In the genomic region with DNA sequence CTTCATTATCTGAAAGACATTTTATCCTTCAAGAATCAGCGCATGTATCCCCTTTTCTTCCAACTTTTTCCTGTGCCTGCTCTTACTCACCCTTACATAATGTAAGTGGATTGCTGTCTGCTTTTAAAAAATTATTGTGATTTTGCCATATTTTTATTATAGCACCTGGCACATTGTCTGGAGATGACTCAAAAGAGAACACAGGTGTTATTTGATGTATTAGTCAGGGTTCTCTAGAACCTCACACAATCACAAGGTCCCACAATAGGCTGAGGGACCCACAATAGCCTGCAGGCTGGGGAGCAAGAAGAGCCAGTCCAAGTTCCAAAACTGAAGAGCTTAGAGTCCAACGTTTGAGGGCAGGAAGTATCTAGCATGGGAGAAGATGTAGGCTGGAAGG, we compare ENCODE assay signal across 26 cellular contexts.
DNase-seq lines count a peak whose midpoint lies in the region; ATAC-seq, FAIRE-seq and TF ChIP-seq lines count a peak whose summit lies in the region.
"Had no signal": no experiment of that assay in that cellular context is flagged by ENCODE, and none has a peak within 500 bp of the region (broad histone marks: within the 10 kb centered on the region; RNA-seq: fewer than 3 reads in every experiment).

No MANE protein-coding gene starts in this region.

- no peaks in the 10 kb centered on the region for H3K9me1 ChIP-seq in keratinocyte (ENCODE audit: control insufficient read depth, extremely low read depth, insufficient read depth, low read length)

- no peak overlapping the region for H3K4me3 Mint-ChIP-seq in MCF 10A (ENCODE audit: unreplicated experiment)
- H3K4me3 Mint-ChIP-seq: CD14-positive monocyte; CD4-positive, alpha-beta T cell; CD8-positive, alpha-beta memory T cell; GM23338; H9 had no signal

- H3K36me3 ChIP-seq in breast epithelium = no peaks in the 10 kb centered on the region
- H3K36me3 ChIP-seq in RWPE2 (ENCODE audit: low read depth) = no peaks in the 10 kb centered on the region
- H3K36me3 ChIP-seq in keratinocyte (ENCODE audit: control insufficient read depth in 2 of 2, extremely low read depth in 1 of 2, insufficient read depth in 2 of 2, low read length in 2 of 2) = no peaks in the 10 kb centered on the region
- H3K36me3 ChIP-seq in SJCRH30 = no peaks in the 10 kb centered on the region
- H3K36me3 ChIP-seq: BE2C had no signal

- intact Hi-C loops in MCF 10A (cut with micrococcal nuclease) (no loop called here), breast epithelium (cut with DNase I; ENCODE audit: low total_unique reads) (no loop called here)

- no peaks in the 10 kb centered on the region for H3K27me3 Mint-ChIP-seq in MCF 10A (ENCODE audit: insufficient read depth, unreplicated experiment)
- H3K27me3 Mint-ChIP-seq: CD4-positive, alpha-beta T cell; CD8-positive, alpha-beta memory T cell had no signal

- H3K4me3 ChIP-seq in breast epithelium (no peak overlapping the region), RWPE2 (ENCODE audit: severe bottlenecking) (no peak overlapping the region), epithelial cell of esophagus (ENCODE audit: low read length) (no peak overlapping the region), keratinocyte (ENCODE audit: control insufficient read depth in 2 of 3, extremely low read depth in 1 of 3, insufficient read depth in 2 of 3, low read depth in 1 of 3, low read length in 3 of 3) (no peak overlapping the region), SJCRH30 (no peak overlapping the region)
- H3K4me3 ChIP-seq: A549; BLaER1 treated with 17β-estradiol and CSF1 and Interleukin-3, amounts not matched to agents 10 nM and 100 nM; GM12878; GM23338 had no signal

- H4K20me1 ChIP-seq in keratinocyte (ENCODE audit: control insufficient read depth, extremely low read depth, insufficient read depth, low read length) = no peaks in the 10 kb centered on the region

- peak; percentile 79 for ATAC-seq in RWPE2 (ENCODE audit: low read depth)
- ATAC-seq: A549, GM12878, GM23338, HCT116 had no signal

- CTCF ChIA-PET in MCF 10A (lab: Yijun Ruan, JAX) = no interaction called here

- no peaks in the 10 kb centered on the region for H3K79me2 ChIP-seq in keratinocyte (ENCODE audit: control insufficient read depth, insufficient read depth, low read length)

- no peak overlapping the region for H3K4me2 ChIP-seq in keratinocyte (ENCODE audit: control insufficient read depth, extremely low read depth, insufficient read depth, low read depth, low read length)
- H3K4me2 ChIP-seq: A549; BLaER1 treated with 17β-estradiol and CSF1 and Interleukin-3, amounts not matched to agents 10 nM and 100 nM; GM23338 had no signal

- FAIRE-seq in keratinocyte (lab: Jason Lieb, UNC) = no peak
- FAIRE-seq: A549, D721Med, G401.6, GM12878, GM18507 had no signal

- no peaks in the 10 kb centered on the region for H3K9me3 Mint-ChIP-seq in MCF 10A (ENCODE audit: unreplicated experiment)
- H3K9me3 Mint-ChIP-seq: GM23338, H9 had no signal

- H3K27me3 ChIP-seq in breast epithelium (no peaks in the 10 kb centered on the region), RWPE2 (ENCODE audit: insufficient read depth, poor library complexity, severe bottlenecking) (no peaks in the 10 kb centered on the region), keratinocyte (ENCODE audit: control insufficient read depth, extremely low read depth, insufficient read depth, low read length) (no peaks in the 10 kb centered on the region), SJCRH30 (no peaks in the 10 kb centered on the region)
- H3K27me3 ChIP-seq: BE2C; BLaER1 treated with 17β-estradiol and CSF1 and Interleukin-3, amounts not matched to agents 10 nM and 100 nM had no signal

- no peaks in the 10 kb centered on the region for H3K36me3 Mint-ChIP-seq in MCF 10A (ENCODE audit: insufficient read depth, unreplicated experiment)

- H2AFZ ChIP-seq in keratinocyte (ENCODE audit: control insufficient read depth, low read length) = no peak overlapping the region
- H2AFZ ChIP-seq: GM23338 had no signal

- peak; percentile 0 for DNase-seq in MCF 10A (ENCODE audit: unreplicated experiment)
- DNase-seq in breast epithelium (ENCODE audit: low spot score in 2 of 2) = no peak
- no peak for DNase-seq in RWPE2 (ENCODE audit: low spot score)
- DNase-seq in epithelial cell of esophagus (ENCODE audit: low read depth) = peak; percentile 41
- DNase-seq in keratinocyte (ENCODE audit: low read depth, low spot score) = peak; percentile 26
- DNase-seq in SJCRH30 = no peak
- no peak for DNase-seq in NCI-H1436 (lab: John Stamatoyannopoulos, UW)
- DNase-seq in GM03348 (ENCODE audit: low spot score) = no peak
- DNase-seq: 8988T; ACHN; AML-193; BE2C; CD4-positive, alpha-beta T cell; CD8-positive, alpha-beta memory T cell; DMS 273 treated with DMSO at 0.1 percent for 48 hours; DND-41; H9 had no signal

- TF ChIP-seq POLR2A in breast epithelium (IDR thresholded peaks at IDR 0.05) = no peak

- peak overlapping the region; percentile 54 for H3K27ac Mint-ChIP-seq in MCF 10A (ENCODE audit: low read depth, unreplicated experiment)
- H3K27ac Mint-ChIP-seq: CD14-positive monocyte; CD4-positive, alpha-beta T cell; CD8-positive, alpha-beta memory T cell; GM23338; H9 had no signal

- H3K9ac ChIP-seq in keratinocyte (ENCODE audit: control insufficient read depth, extremely low read depth, insufficient read depth, low read length) = no peak overlapping the region
- H3K9ac ChIP-seq: BLaER1 treated with 17β-estradiol and CSF1 and Interleukin-3, amounts not matched to agents 10 nM and 100 nM had no signal

- TF ChIP-seq CTCF in MCF 10A (IDR thresholded peaks at IDR 0.05; ENCODE audit: unreplicated experiment) (no peak), breast epithelium (IDR thresholded peaks at IDR 0.05) (no peak), RWPE2 (IDR thresholded peaks at IDR 0.05; ENCODE audit: poor library complexity, severe bottlenecking) (no peak), epithelial cell of esophagus (IDR thresholded peaks at IDR 0.05; ENCODE audit: insufficient read depth, low read depth, low read length, missing control alignments) (no peak), keratinocyte (optimal IDR thresholded peaks at IDR 0.05 in 1 of 3, IDR thresholded peaks at IDR 0.05 in 1 of 3, conservative IDR thresholded peaks at IDR 0.05 in 1 of 3; ENCODE audit: extremely low read depth in 1 of 3, insufficient read depth in 2 of 3, low read length in 3 of 3) (no peak)

- no peaks in the 10 kb centered on the region for H3K4me1 ChIP-seq in breast epithelium
- peaks cover 27% of the 10 kb centered on the region for H3K4me1 ChIP-seq in RWPE2 (ENCODE audit: insufficient read depth, poor library complexity, severe bottlenecking)
- peaks cover 8% of the 10 kb centered on the region for H3K4me1 ChIP-seq in keratinocyte (ENCODE audit: control insufficient read depth, extremely low read depth, insufficient read depth, low read length)
- H3K4me1 ChIP-seq in SJCRH30 = no peaks in the 10 kb centered on the region

- H3K9me3 ChIP-seq in breast epithelium (no peaks in the 10 kb centered on the region), RWPE2 (ENCODE audit: severe bottlenecking) (no peaks in the 10 kb centered on the region), keratinocyte (ENCODE audit: control insufficient read depth, low read depth, low read length) (no peaks in the 10 kb centered on the region), SJCRH30 (replicated peaks) (no peaks in the 10 kb centered on the region)
- H3K9me3 ChIP-seq: A549 had no signal

- dilution Hi-C loops in keratinocyte (cut with MboI; ENCODE audit: extremely low pct_ligation_motif_present, low sequenced_read_pairs) = no loop called here

- no TSS peak for BruUV-seq in MCF 10A (replicated peaks; lab: Mats Ljungman, UMichigan)

- POLR2A ChIA-PET in MCF 10A (lab: Yijun Ruan, JAX) = no interaction called here

- H3K4me1 Mint-ChIP-seq in MCF 10A (ENCODE audit: insufficient read depth, unreplicated experiment) = peaks cover 25% of the 10 kb centered on the region

- H3K27ac ChIP-seq in breast epithelium = no peak overlapping the region
- H3K27ac ChIP-seq in RWPE2 (ENCODE audit: poor library complexity, severe bottlenecking) = peak overlapping the region; percentile 66
- H3K27ac ChIP-seq in keratinocyte (ENCODE audit: control insufficient read depth, insufficient read depth, low read length) = no peak overlapping the region
- H3K27ac ChIP-seq in SJCRH30 = no peak overlapping the region
- H3K27ac ChIP-seq: A549; BLaER1 treated with 17β-estradiol and CSF1 and Interleukin-3, amounts not matched to agents 10 nM and 100 nM had no signal

Comparison
In these comparisons a context has a peak if more than half of its experiments do, and no peak if none do; other contexts are left out.
1. DNase-seq: peak in MCF 10A (single experiment), epithelial cell of esophagus (single experiment) and keratinocyte (single experiment); none in breast epithelium (0 of 2), RWPE2 (single experiment), SJCRH30 (0 of 2), NCI-H1436 (single experiment) and GM03348 (single experiment).